In the genomic region with DNA sequence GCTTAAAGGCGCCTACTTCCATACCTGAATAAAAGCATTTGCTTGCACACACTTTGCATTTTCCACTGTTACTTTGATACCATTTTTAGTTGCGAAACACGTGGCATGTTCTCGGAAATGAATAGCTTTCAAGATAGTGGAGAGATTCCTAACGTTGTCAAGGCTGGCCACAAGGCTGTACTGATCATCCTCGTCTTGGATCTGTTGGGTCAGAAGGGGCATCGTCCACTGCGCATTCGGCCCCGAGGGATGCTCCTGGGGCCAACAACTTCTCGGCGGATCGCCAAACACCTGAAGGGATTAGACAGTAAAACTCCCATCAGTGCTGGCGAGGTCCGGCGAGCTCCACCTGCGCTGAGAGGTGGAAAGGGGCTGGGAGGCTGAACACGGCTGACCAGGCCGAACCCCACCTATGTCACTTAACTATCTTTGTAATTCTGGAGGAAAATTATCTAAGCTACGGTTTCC, we compare ENCODE assay signal across 8 cellular contexts. TPM values are rescaled to one million over a fixed set of nuclear protein-coding genes. Genes with fewer than 3 reads are reported as not detected.
A peak's percentile ranks its signal among the peaks of the same experiment; 100 is the strongest.
DNase-seq lines count a peak whose midpoint lies in the region; ATAC-seq, FAIRE-seq and TF ChIP-seq lines count a peak whose summit lies in the region.

No MANE protein-coding gene starts in this region.

- intact Hi-C loops in GM12878 (cut with micrococcal nuclease; ENCODE audit: unreplicated experiment): loop anchor here (2.0 to 10.0 kb wide), 3 partner anchors 14 to 910 kb away; a partner anchor contains a TSS

- peaks cover 6% of the 10 kb centered on the region; the same call in 1 of the 2 replicates for H3K4me1 ChIP-seq in GM12878 (ENCODE audit: control insufficient read depth, insufficient read depth, low read length)

- RAD21 ChIA-PET in GM12878 (lab: Charles Lee; ENCODE audit: unreplicated experiment): interaction anchor here (1.0 to 3.8 kb wide), 5 partner anchors 9 to 415 kb away, joined by 3 to 50 read pairs (median 5); a partner anchor contains a TSS

- under 1% methylated on average over 20 of the region's 20 CpGs for WGBS in GM12878 (ENCODE audit: insufficient coverage, insufficient replicate concordance, low lambda C conversion rate, missing lambda C conversion rate)

- no peak for TF ChIP-seq EP300 in GM12878 (IDR thresholded peaks at IDR 0.05; ENCODE audit: borderline replicate concordance in 1 of 2, control insufficient read depth in 1 of 2, low read depth in 2 of 2, low read length in 2 of 2)

- CTCF ChIA-PET in GM12878 (lab: Yijun Ruan, JAX): interaction anchor here (0.9 to 2.9 kb wide), 8 partner anchors 15 to 429 kb away, joined by 3 to 13 read pairs (median 4); a partner anchor contains a TSS

- H3K36me3 ChIP-seq in GM12878 (ENCODE audit: control insufficient read depth in 2 of 2, insufficient read depth in 2 of 2, low read length in 1 of 2) (peaks cover 0 to 2% of the 10 kb centered on the region in 2 experiments; a peak in 1 of 4 replicates), kidney epithelial cell (ENCODE audit: control insufficient read depth, insufficient read depth, low read length) (no peaks in the 10 kb centered on the region)

- SMC1A ChIA-PET in GM12878 (lab: Charles Lee; ENCODE audit: uncharacterized antibody, unreplicated experiment): interaction anchor here (0.7 to 4.5 kb wide), 10 partner anchors 9 to 416 kb away, joined by 3 to 27 read pairs (median 3); no protein-coding TSS in a partner anchor

- no peaks in the 10 kb centered on the region for H3K9me3 ChIP-seq in GM12878 (replicated peaks; ENCODE audit: control insufficient read depth, insufficient read depth, low read length)

- TF ChIP-seq CTCF in GM12878 (IDR thresholded peaks at IDR 0.05 in 2 of 3, conservative IDR thresholded peaks at IDR 0.05 in 1 of 3; ENCODE audit: control insufficient read depth in 2 of 3, extremely low read depth in 1 of 3, insufficient read depth in 1 of 3, low read depth in 3 of 3, low read length in 3 of 3) (no peak), kidney epithelial cell (IDR thresholded peaks at IDR 0.05; ENCODE audit: insufficient read depth, low read length, poor library complexity, severe bottlenecking) (no peak)

- H4K20me1 ChIP-seq in GM12878 (ENCODE audit: control insufficient read depth, insufficient read depth): no peaks in the 10 kb centered on the region

- in situ Hi-C loops in GM12878 (cut with MboI): loop anchor here (10.0 to 25.0 kb wide), 3 partner anchors 427 to 1470 kb away; a partner anchor contains a TSS

- H3K27me3 ChIP-seq in GM12878 (replicated peaks in 1 of 2; ENCODE audit: control insufficient read depth in 2 of 2, insufficient read depth in 2 of 2, low read length in 1 of 2) (no peaks in the 10 kb centered on the region), kidney epithelial cell (ENCODE audit: control insufficient read depth, insufficient read depth, low read length) (no peaks in the 10 kb centered on the region)

- FAIRE-seq in GM12878 (lab: Jason Lieb, UNC): no peak

- POLR2A ChIA-PET in GM12878 (lab: Charles Lee): interaction anchor here (0.5 to 5.3 kb wide), 5 partner anchors 10 to 722 kb away, joined by 3 to 79 read pairs (median 5); a partner anchor contains a TSS

- TF ChIP-seq POLR2A in GM12878 (IDR thresholded peaks at IDR 0.05; ENCODE audit: low read depth, low read length): no peak

- H3K27ac ChIP-seq in GM12878 (ENCODE audit: control insufficient read depth, insufficient read depth) (peak overlapping the region; percentile 90), substantia nigra (ENCODE audit: low read depth, low read length, poor library complexity, severe bottlenecking) (peak overlapping the region; percentile 80)

- peak overlapping the region; percentile 60 for H3K4me2 ChIP-seq in GM12878 (ENCODE audit: control insufficient read depth, insufficient read depth)

- H3K79me2 ChIP-seq in GM12878 (ENCODE audit: control insufficient read depth, insufficient read depth, low read length): peaks cover 64% of the 10 kb centered on the region

- ATAC-seq in activated CD4-positive, CD25-positive, alpha-beta regulatory T cell treated with anti-CD3 and anti-CD28 coated beads, Interleukin-2, amount 50 U/mL, for 24 hours: no peak
- ATAC-seq in HG02678 (IDR thresholded peaks at IDR 0.05; ENCODE audit: unreplicated experiment): peak; percentile 13
- ATAC-seq in GM12878: peak; percentile 35

- DNase-seq in activated CD4-positive, CD25-positive, alpha-beta regulatory T cell treated with anti-CD3 and anti-CD28 coated beads, Interleukin-2, amount 50 U/mL, for 72 hours: peak; percentile 49
- peak; percentile 12 for DNase-seq in NCI-H460 (ENCODE audit: extremely low read depth, low read depth)
- DNase-seq in GM12878 (ENCODE audit: low read depth, low spot score): no peak
- no peak for DNase-seq in kidney epithelial cell (ENCODE audit: low read depth)
- peak in 17 of 49 donors; percentile 3 to 70 (median 18) for DNase-seq in substantia nigra (lab: John Stamatoyannopoulos, UW)
- DNase-seq in middle frontal gyrus (ENCODE audit: extremely low spot score, low spot score): no peak

- peak overlapping the region; percentile 96 for H3K9ac ChIP-seq in GM12878 (ENCODE audit: control insufficient read depth, insufficient read depth, low read length)

- peak overlapping the region; percentile 96 for H2AFZ ChIP-seq in GM12878 (ENCODE audit: control insufficient read depth, low read depth, low read length)

- BruUV-seq in GM12878 (replicated peaks; lab: Mats Ljungman, UMichigan): no TSS peak

- no peak for TF ChIP-seq RAD21 in GM12878 (IDR thresholded peaks at IDR 0.05; ENCODE audit: insufficient read depth, low read depth, low read length)

- H3K4me3 ChIP-seq in GM12878: peak overlapping the region; percentile 100
- peak overlapping the region; percentile 88 for H3K4me3 ChIP-seq in kidney epithelial cell (ENCODE audit: low read depth, low read length)

RNA-seq across cellular contexts. Expression of a gene that starts 0.6 kb away (rescaled TPM):
- total RNA-seq in NCI-H460 (2014; rRNA removed; shearing (Covaris generic)): 38.0 and 38.1 TPM in 2 replicates
- 17.4 and 23.1 TPM in 2 replicates for polyA plus RNA-seq in NCI-H460 (2014; cell fraction: nucleus; rRNA removed)
- 30.3 and 31.4 TPM in 2 replicates for total RNA-seq in GM12878 (2013; cell fraction: nucleolus; rRNA removed)
- total RNA-seq in GM12878 (2014; rRNA removed) (38.4 and 43.0 TPM in 2 replicates), GM12878 (2014; rRNA removed; fragmentation: Illumina TruSeq; extraction: Trizol) (27.1 and 28.5 TPM in 2 replicates), GM12878 (2021) (22.4 and 24.3 TPM in 2 replicates), kidney epithelial cell (13.1 and 17.9 TPM in 2 replicates)
- 11.8 TPM for polyA plus RNA-seq in GM12878 (2011; ENCODE audit: low read depth)
- polyA plus RNA-seq in GM12878 (2011; rRNA removed) (31.4 and 36.1 TPM in 2 replicates), GM12878 (2014; fragmentation: Illumina TruSeq; extraction: Trizol) (17.7 and 21.1 TPM in 2 replicates), GM12878 (2014; fragmentation: Nextera tagmentation; extraction: Ambion mirVana) (10 to 100 TPM; 43.4 to 58.4 TPM), GM12878 (2014; rRNA removed) (31.3 and 32.9 TPM in 2 replicates), GM12878 (2016; fragmentation: Nextera tagmentation; extraction: Ambion mirVana) (10 to 100 TPM; 43.9 to 57.0 TPM)
- 11.6 and 23.1 TPM in 2 replicates for polyA plus RNA-seq in GM12878 (2011; cell fraction: cytosol; rRNA removed)
- polyA plus RNA-seq in GM12878 (2011; cell fraction: nucleus; rRNA removed): 13.9 and 16.5 TPM in 2 replicates
- polyA plus RNA-seq in GM12878 (2012): 17.6 and 18.0 TPM in 2 replicates
- polyA minus RNA-seq in GM12878 (2011; rRNA and poly(A)+ RNA removed): 18.3 and 26.7 TPM in 2 replicates
- polyA minus RNA-seq in GM12878 (2011; cell fraction: cytosol; rRNA and poly(A)+ RNA removed): 10.8 and 11.4 TPM in 2 replicates
- polyA minus RNA-seq in GM12878 (2011; cell fraction: nucleus; rRNA and poly(A)+ RNA removed): 18.5 and 33.1 TPM in 2 replicates

RNA-seq across cellular contexts. Expression of a gene that starts 0.8 kb away (rescaled TPM):
- 96.5 and 97.2 TPM in 2 replicates for total RNA-seq in NCI-H460 (2014; rRNA removed; shearing (Covaris generic))
- 58.0 and 61.8 TPM in 2 replicates for polyA plus RNA-seq in NCI-H460 (2014; cell fraction: nucleus; rRNA removed)
- total RNA-seq in GM12878 (2013; cell fraction: nucleolus; rRNA removed): 44.1 and 49.0 TPM in 2 replicates
- total RNA-seq in GM12878 (2014; rRNA removed) (80.5 and 87.2 TPM in 2 replicates), GM12878 (2014; rRNA removed; fragmentation: Illumina TruSeq; extraction: Trizol) (74.2 and 80.3 TPM in 2 replicates), GM12878 (2021) (48.3 and 50.4 TPM in 2 replicates), kidney epithelial cell (30.9 and 40.1 TPM in 2 replicates)
- 21.5 TPM for polyA plus RNA-seq in GM12878 (2011; ENCODE audit: low read depth)
- polyA plus RNA-seq in GM12878 (2011; rRNA removed) (71.4 and 113 TPM in 2 replicates), GM12878 (2014; fragmentation: Illumina TruSeq; extraction: Trizol) (83.1 and 114 TPM in 2 replicates), GM12878 (2014; fragmentation: Nextera tagmentation; extraction: Ambion mirVana) (10 to 100 TPM; 58.2 to 77.4 TPM), GM12878 (2014; rRNA removed) (49.5 and 59.5 TPM in 2 replicates), GM12878 (2016; fragmentation: Nextera tagmentation; extraction: Ambion mirVana) (100 to 1,000 TPM; 113 to 119 TPM)
- 14.7 and 16.4 TPM in 2 replicates for polyA plus RNA-seq in GM12878 (2011; cell fraction: cytosol; rRNA removed)
- 26.5 and 30.2 TPM in 2 replicates for polyA plus RNA-seq in GM12878 (2011; cell fraction: nucleus; rRNA removed)
- polyA plus RNA-seq in GM12878 (2012): 24.4 and 29.5 TPM in 2 replicates
- polyA minus RNA-seq in GM12878 (2011; rRNA and poly(A)+ RNA removed): 17.9 and 25.5 TPM in 2 replicates
- 17.1 and 23.2 TPM in 2 replicates for polyA minus RNA-seq in GM12878 (2011; cell fraction: cytosol; rRNA and poly(A)+ RNA removed)
- 11.4 and 19.9 TPM in 2 replicates for polyA minus RNA-seq in GM12878 (2011; cell fraction: nucleus; rRNA and poly(A)+ RNA removed)

RNA-seq across cellular contexts. Expression of a gene that starts 14.7 kb away (rescaled TPM):
- total RNA-seq in NCI-H460 (2014; rRNA removed; shearing (Covaris generic)): 39.3 and 42.9 TPM in 2 replicates
- polyA plus RNA-seq in NCI-H460 (2014; cell fraction: nucleus; rRNA removed): 25.7 and 32.4 TPM in 2 replicates
- 48.5 and 50.6 TPM in 2 replicates for total RNA-seq in GM12878 (2013; cell fraction: nucleolus; rRNA removed)
- 16.5 and 22.8 TPM in 2 replicates for total RNA-seq in GM12878 (2014; rRNA removed)
- 50.3 and 53.5 TPM in 2 replicates for total RNA-seq in GM12878 (2014; rRNA removed; fragmentation: Illumina TruSeq; extraction: Trizol)
- 34.6 and 36.3 TPM in 2 replicates for total RNA-seq in GM12878 (2021)
- 26.3 TPM for polyA plus RNA-seq in GM12878 (2011; ENCODE audit: low read depth)
- 30.9 and 53.1 TPM in 2 replicates for polyA plus RNA-seq in GM12878 (2011; rRNA removed)
- polyA plus RNA-seq in GM12878 (2011; cell fraction: cytosol; rRNA removed): 7.6 and 7.8 TPM in 2 replicates
- polyA plus RNA-seq in GM12878 (2011; cell fraction: nucleus; rRNA removed): 13.5 and 19.1 TPM in 2 replicates
- 28.7 and 32.3 TPM in 2 replicates for polyA plus RNA-seq in GM12878 (2012)
- polyA plus RNA-seq in GM12878 (2014; fragmentation: Illumina TruSeq; extraction: Trizol): 51.7 and 60.6 TPM in 2 replicates
- polyA plus RNA-seq in GM12878 (2014; fragmentation: Nextera tagmentation; extraction: Ambion mirVana): 10 to 100 TPM; 14.6 to 22.0 TPM
- polyA plus RNA-seq in GM12878 (2014; rRNA removed): 19.7 and 25.4 TPM in 2 replicates
- 10 to 100 TPM in 1 of 2 experiments, 1 to 10 TPM in 1; 9.2 to 11.6 TPM for polyA plus RNA-seq in GM12878 (2016; fragmentation: Nextera tagmentation; extraction: Ambion mirVana)
- polyA minus RNA-seq in GM12878 (2011; rRNA and poly(A)+ RNA removed): 12.1 and 17.2 TPM in 2 replicates
- polyA minus RNA-seq in GM12878 (2011; cell fraction: cytosol; rRNA and poly(A)+ RNA removed): 7.6 and 8.2 TPM in 2 replicates
- polyA minus RNA-seq in GM12878 (2011; cell fraction: nucleus; rRNA and poly(A)+ RNA removed): 13.9 and 23.4 TPM in 2 replicates
- total RNA-seq in kidney epithelial cell: 22.1 and 37.0 TPM in 2 replicates

Comparison
In these comparisons a context has a peak if more than half of its experiments do, and no peak if none do; other contexts are left out.
1. DNase-seq: peak in activated CD4-positive, CD25-positive, alpha-beta regulatory T cell treated with anti-CD3 and anti-CD28 coated beads, Interleukin-2, amount 50 U/mL, for 72 hours (single experiment) and NCI-H460 (single experiment); none in GM12878 (single experiment), kidney epithelial cell (single experiment) and middle frontal gyrus (single experiment).
2. ATAC-seq: peak in HG02678 (single experiment) and GM12878 (single experiment); none in activated CD4-positive, CD25-positive, alpha-beta regulatory T cell treated with anti-CD3 and anti-CD28 coated beads, Interleukin-2, amount 50 U/mL, for 24 hours (0 of 2).